ENCODE assay signal across 13 cellular contexts in genomic region chr16:57476546-57477410, GRCh38. TPM values are rescaled to one million over a fixed set of nuclear protein-coding genes. Genes with fewer than 3 reads are reported as not detected.
DNase-seq lines count a peak whose midpoint lies in the region; ATAC-seq and TF ChIP-seq lines count a peak whose summit lies in the region.
"Had no signal": no experiment of that assay in that cellular context is flagged by ENCODE, and none has a peak within 500 bp of the region (broad histone marks: within the 10 kb centered on the region; RNA-seq: fewer than 3 reads in every experiment).

No MANE protein-coding gene starts in this region.

- H3K79me2 ChIP-seq in DOHH2 (ENCODE audit: control insufficient read depth, low read length) = no peaks in the 10 kb centered on the region

- no peak for DNase-seq in naive thymus-derived CD4-positive, alpha-beta T cell
- no peak for DNase-seq in A673 (ENCODE audit: low spot score)
- DNase-seq in cerebellar nuclear complex (lab: John Stamatoyannopoulos, UW) = no peak
- no peak for DNase-seq in WERI-Rb-1
- DNase-seq: KBM-7, midbrain, NCI-H1930 had no signal

- CTCF ChIA-PET in naive thymus-derived CD4-positive, alpha-beta T cell (lab: Charles Lee) = interaction anchor here (1.0 to 1.5 kb wide), 2 partner anchors 9 to 44 kb away, joined by 3 read pairs; partner anchors contain the start of gene DOK4
- CTCF ChIA-PET in A673 (lab: Charles Lee) = no interaction called here

- H3F3A ChIP-seq in DOHH2 (ENCODE audit: control insufficient read depth, insufficient read depth) = no peaks in the 10 kb centered on the region

- no peaks in the 10 kb centered on the region for H3K9me3 Mint-ChIP-seq in activated T-helper 17 cell treated with anti-CD3 and anti-CD28 coated beads, Interleukin-2, amount 50 U/mL, for 72 hours
- no peaks in the 10 kb centered on the region for H3K9me3 Mint-ChIP-seq in naive thymus-derived CD4-positive, alpha-beta T cell
- H3K9me3 Mint-ChIP-seq: activated naive CD4-positive, alpha-beta T cell treated with anti-CD3 and anti-CD28 coated beads, Interleukin-2, amount 50 U/mL, for 72 hours; stimulated activated naive CD8-positive, alpha-beta T cell treated with anti-CD3 and anti-CD28 coated beads, Interleukin-15, Interleukin-2, amounts not matched to agents 100 ng/mL and 50 ng/mL, for 24 hours had no signal

- H3K9ac ChIP-seq in BLaER1 = no peak overlapping the region; the same call in 1 of the 2 replicates

- H3K27me3 ChIP-seq in BLaER1 (no peaks in the 10 kb centered on the region), DOHH2 (ENCODE audit: control insufficient read depth, low read length) (no peaks in the 10 kb centered on the region), A673 (replicated peaks; ENCODE audit: insufficient read depth, low read depth, low read length, poor library complexity) (no peaks in the 10 kb centered on the region), WERI-Rb-1 (ENCODE audit: insufficient read depth, low read depth, severe bottlenecking) (no peaks in the 10 kb centered on the region)
- no peaks in the 10 kb centered on the region for H3K27me3 ChIP-seq in naive thymus-derived CD4-positive, alpha-beta T cell (ENCODE audit: control insufficient read depth in 2 of 2, insufficient read depth in 2 of 2, low read length in 2 of 2)

- H3K4me1 ChIP-seq in BLaER1 (peaks cover 90% of the 10 kb centered on the region), DOHH2 (ENCODE audit: control insufficient read depth, low read length) (peaks cover 34% of the 10 kb centered on the region), A673 (ENCODE audit: insufficient read depth, low read length, poor library complexity, severe bottlenecking) (peaks cover 26% of the 10 kb centered on the region)
- H3K4me1 ChIP-seq in naive thymus-derived CD4-positive, alpha-beta T cell (ENCODE audit: control insufficient read depth in 2 of 2, insufficient read depth in 2 of 2, low read length in 2 of 2) = peaks cover 7 to 8% of the 10 kb centered on the region in 2 donors
- H3K4me1 ChIP-seq: psoas muscle had no signal

- H3K27ac Mint-ChIP-seq in activated T-helper 17 cell treated with anti-CD3 and anti-CD28 coated beads, Interleukin-2, amount 50 U/mL, for 72 hours = peak overlapping the region; percentile 25
- H3K27ac Mint-ChIP-seq in naive thymus-derived CD4-positive, alpha-beta T cell = peak overlapping the region in 1 of 9 donors; percentile 47
- H3K27ac Mint-ChIP-seq: stimulated activated naive CD8-positive, alpha-beta T cell treated with anti-CD3 and anti-CD28 coated beads, Interleukin-15, Interleukin-2, amounts not matched to agents 100 ng/mL and 50 ng/mL, for 24 hours had no signal

- ATAC-seq in activated T-helper 17 cell treated with anti-CD3 and anti-CD28 coated beads, Interleukin-2, amount 50 U/mL, for 72 hours (replicated peaks) = no peak
- no peak for ATAC-seq in naive thymus-derived CD4-positive, alpha-beta T cell

- POLR2A ChIA-PET in naive thymus-derived CD4-positive, alpha-beta T cell (lab: Charles Lee) = interaction anchor here (0.9 to 1.2 kb wide), 2 partner anchors 13 to 19 kb away, joined by 3 read pairs; no protein-coding TSS in a partner anchor
- POLR2A ChIA-PET in A673 (lab: Charles Lee; ENCODE audit: low non-redundant PET) = no interaction called here

- H3K27ac ChIP-seq in BLaER1 (peak overlapping the region; percentile 29; the same call in 1 of the 2 replicates), DOHH2 (ENCODE audit: low read depth, low read length) (no peak overlapping the region), A673 (ENCODE audit: low read depth, low read length, poor library complexity, severe bottlenecking) (no peak overlapping the region), WERI-Rb-1 (no peak overlapping the region)
- H3K27ac ChIP-seq in naive thymus-derived CD4-positive, alpha-beta T cell (ENCODE audit: low read depth, low read length) = peak overlapping the region; percentile 45
- H3K27ac ChIP-seq: psoas muscle had no signal

- H3K27me3 Mint-ChIP-seq in activated T-helper 17 cell treated with anti-CD3 and anti-CD28 coated beads, Interleukin-2, amount 50 U/mL, for 72 hours = no peaks in the 10 kb centered on the region
- peaks cover 0 to 2% (median 0%) of the 10 kb centered on the region in 5 donors for H3K27me3 Mint-ChIP-seq in naive thymus-derived CD4-positive, alpha-beta T cell
- H3K27me3 Mint-ChIP-seq: stimulated activated naive CD8-positive, alpha-beta T cell treated with anti-CD3 and anti-CD28 coated beads, Interleukin-15, Interleukin-2, amounts not matched to agents 100 ng/mL and 50 ng/mL, for 24 hours had no signal

- H3K9me2 ChIP-seq in DOHH2 (replicated peaks; ENCODE audit: control insufficient read depth, low read length) = no peaks in the 10 kb centered on the region

- H3K36me3 Mint-ChIP-seq in activated T-helper 17 cell treated with anti-CD3 and anti-CD28 coated beads, Interleukin-2, amount 50 U/mL, for 72 hours (ENCODE audit: low read depth) = peaks cover 6% of the 10 kb centered on the region
- H3K36me3 Mint-ChIP-seq in naive thymus-derived CD4-positive, alpha-beta T cell = peaks cover 0 to 5% (median 0%) of the 10 kb centered on the region in 5 donors
- H3K36me3 Mint-ChIP-seq: activated naive CD4-positive, alpha-beta T cell treated with anti-CD3 and anti-CD28 coated beads, Interleukin-2, amount 50 U/mL, for 72 hours had no signal

- no peaks in the 10 kb centered on the region for H3K9me3 ChIP-seq in BLaER1
- H3K9me3 ChIP-seq in DOHH2 (ENCODE audit: control insufficient read depth, insufficient read depth, low read length) = no peaks in the 10 kb centered on the region
- no peaks in the 10 kb centered on the region for H3K9me3 ChIP-seq in naive thymus-derived CD4-positive, alpha-beta T cell (ENCODE audit: control insufficient read depth in 2 of 3, low read length in 3 of 3)
- H3K9me3 ChIP-seq in A673 (ENCODE audit: low read depth, low read length, poor library complexity, severe bottlenecking) = no peaks in the 10 kb centered on the region
- H3K9me3 ChIP-seq in WERI-Rb-1 (ENCODE audit: severe bottlenecking) = no peaks in the 10 kb centered on the region
- H3K9me3 ChIP-seq: psoas muscle had no signal

- H3K4me3 ChIP-seq in BLaER1 (no peak overlapping the region), DOHH2 (ENCODE audit: low read length) (no peak overlapping the region), A673 (ENCODE audit: low read depth, low read length, poor library complexity, severe bottlenecking) (no peak overlapping the region), WERI-Rb-1 (ENCODE audit: low read depth, low read length) (no peak overlapping the region)
- no peak overlapping the region for H3K4me3 ChIP-seq in naive thymus-derived CD4-positive, alpha-beta T cell (ENCODE audit: low read length)
- H3K4me3 ChIP-seq: psoas muscle had no signal

- H3K4me1 Mint-ChIP-seq in activated T-helper 17 cell treated with anti-CD3 and anti-CD28 coated beads, Interleukin-2, amount 50 U/mL, for 72 hours = peaks cover 10% of the 10 kb centered on the region
- H3K4me1 Mint-ChIP-seq in naive thymus-derived CD4-positive, alpha-beta T cell = peaks cover 13 to 26% (median 17%) of the 10 kb centered on the region in 7 donors

- TF ChIP-seq CTCF in DOHH2 (IDR thresholded peaks at IDR 0.05; ENCODE audit: low read depth, low read length, poor library complexity, severe bottlenecking) (no peak), A673 (conservative IDR thresholded peaks at IDR 0.05; ENCODE audit: low read depth, low read length) (no peak), WERI-Rb-1 (IDR thresholded peaks at IDR 0.05; ENCODE audit: low read depth, low read length) (no peak)

- peaks cover 47% of the 10 kb centered on the region for H4K20me1 ChIP-seq in BLaER1
- H4K20me1 ChIP-seq in DOHH2 (ENCODE audit: control insufficient read depth, insufficient read depth, low read depth, low read length) = 0 out of 2 replicates have a peak, but pooled peaks cover 2% of the 10 kb centered on the region

- intact Hi-C loops in naive thymus-derived CD4-positive, alpha-beta T cell (cut with micrococcal nuclease) = loop anchor here (1.0 kb wide), 2 partner anchors 10 to 43 kb away; partner anchors contain the start of gene DOK4 (in 1 of the 2)
- intact Hi-C loops in A673 (cut with micrococcal nuclease; ENCODE audit: unreplicated experiment) = no loop called here

- no TSS peak for BruUV-seq in A673 (replicated peaks; lab: Mats Ljungman, UMichigan)

- H3K4me2 ChIP-seq in BLaER1 = peak overlapping the region; percentile 98
- peak overlapping the region; percentile 40; the same call in 1 of the 2 replicates for H3K4me2 ChIP-seq in DOHH2 (ENCODE audit: low read length)

- H3K36me3 ChIP-seq in BLaER1 = peaks cover 30% of the 10 kb centered on the region
- H3K36me3 ChIP-seq in DOHH2 (ENCODE audit: control insufficient read depth, low read length) = peaks cover 3% of the 10 kb centered on the region
- H3K36me3 ChIP-seq in naive thymus-derived CD4-positive, alpha-beta T cell (ENCODE audit: control insufficient read depth in 2 of 3, insufficient read depth in 3 of 3, low read length in 3 of 3) = peaks cover 0 to 18% (median 0%) of the 10 kb centered on the region in 3 experiments
- H3K36me3 ChIP-seq in A673 (ENCODE audit: insufficient read depth, low read length, poor library complexity, severe bottlenecking) = peaks cover 27% of the 10 kb centered on the region
- H3K36me3 ChIP-seq in WERI-Rb-1 = peaks cover 27% of the 10 kb centered on the region

- H3K4me3 Mint-ChIP-seq in activated T-helper 17 cell treated with anti-CD3 and anti-CD28 coated beads, Interleukin-2, amount 50 U/mL, for 72 hours = peak overlapping the region; percentile 48
- peak overlapping the region in 4 of 10 donors; percentile 30 to 73 (median 58) for H3K4me3 Mint-ChIP-seq in naive thymus-derived CD4-positive, alpha-beta T cell

RNA-seq across cellular contexts. Expression of gene DOK4, which starts 9.5 kb away (rescaled TPM):
- 10 to 100 TPM in 1 of 2 donors, 1 to 10 TPM in 1; 6.4 to 16.8 TPM for total RNA-seq in activated T-helper 17 cell treated with anti-CD3 and anti-CD28 coated beads, Interleukin-2, amount 50 U/mL, for 72 hours
- total RNA-seq in naive thymus-derived CD4-positive, alpha-beta T cell = 1 to 10 TPM; 2.2 to 4.0 (median 2.9) TPM
- polyA plus RNA-seq in naive thymus-derived CD4-positive, alpha-beta T cell = 1 to 10 TPM; 1.6 to 4.6 TPM
- total RNA-seq in A673 (2021) = 14.3 and 19.0 TPM in 2 replicates

RNA-seq across cellular contexts. Expression of gene POLR2C, which starts 14.3 kb away (rescaled TPM):
- total RNA-seq in activated T-helper 17 cell treated with anti-CD3 and anti-CD28 coated beads, Interleukin-2, amount 50 U/mL, for 72 hours = 10 to 100 TPM; 71.3 to 86.2 TPM
- total RNA-seq in naive thymus-derived CD4-positive, alpha-beta T cell = 10 to 100 TPM; 63.4 to 96.3 (median 81.4) TPM
- 10 to 100 TPM; 45.0 to 55.7 TPM for polyA plus RNA-seq in naive thymus-derived CD4-positive, alpha-beta T cell
- 96.2 and 110 TPM in 2 replicates for total RNA-seq in A673 (2021)

RNA-seq across cellular contexts. Expression of gene COQ9, which starts 29.5 kb away (rescaled TPM):
- total RNA-seq in activated T-helper 17 cell treated with anti-CD3 and anti-CD28 coated beads, Interleukin-2, amount 50 U/mL, for 72 hours = 10 to 100 TPM; 28.2 to 36.4 TPM
- total RNA-seq in naive thymus-derived CD4-positive, alpha-beta T cell = 10 to 100 TPM; 16.4 to 45.4 (median 36.6) TPM
- polyA plus RNA-seq in naive thymus-derived CD4-positive, alpha-beta T cell = 10 to 100 TPM; 25.7 to 51.7 TPM
- 65.6 and 69.7 TPM in 2 replicates for total RNA-seq in A673 (2021)

RNA-seq across cellular contexts. Expression of gene CIAPIN1, which starts 29.6 kb away (rescaled TPM):
- 10 to 100 TPM; 30.8 to 52.8 TPM for total RNA-seq in activated T-helper 17 cell treated with anti-CD3 and anti-CD28 coated beads, Interleukin-2, amount 50 U/mL, for 72 hours
- 10 to 100 TPM; 33.6 to 52.8 (median 35.8) TPM for total RNA-seq in naive thymus-derived CD4-positive, alpha-beta T cell
- polyA plus RNA-seq in naive thymus-derived CD4-positive, alpha-beta T cell = 100 to 1,000 TPM in 1 of 2 donors, 10 to 100 TPM in 1; 65.2 to 119 TPM
- total RNA-seq in A673 (2021) = 95.1 and 96.9 TPM in 2 replicates

RNA-seq across cellular contexts. Expression of gene CCDC102A, which starts 59.6 kb away (rescaled TPM):
- 10 to 100 TPM; 16.7 to 21.2 TPM for total RNA-seq in activated T-helper 17 cell treated with anti-CD3 and anti-CD28 coated beads, Interleukin-2, amount 50 U/mL, for 72 hours
- 10 to 100 TPM in 1 of 5 experiments, 1 to 10 TPM in 4; 3.5 to 12.7 (median 7.1) TPM for total RNA-seq in naive thymus-derived CD4-positive, alpha-beta T cell
- 1 to 10 TPM; 3.0 to 9.4 TPM for polyA plus RNA-seq in naive thymus-derived CD4-positive, alpha-beta T cell
- total RNA-seq in A673 (2021) = 10.1 and 10.3 TPM in 2 replicates

Comparison
In these comparisons a context has a peak if more than half of its experiments do, and no peak if none do; other contexts are left out.
1. H3K27ac ChIP-seq: peak in BLaER1 (single experiment) and naive thymus-derived CD4-positive, alpha-beta T cell (single experiment); none in DOHH2 (single experiment), A673 (single experiment) and WERI-Rb-1 (single experiment).